8 cellular contexts compared by ENCODE assay signal in the genomic region with DNA sequence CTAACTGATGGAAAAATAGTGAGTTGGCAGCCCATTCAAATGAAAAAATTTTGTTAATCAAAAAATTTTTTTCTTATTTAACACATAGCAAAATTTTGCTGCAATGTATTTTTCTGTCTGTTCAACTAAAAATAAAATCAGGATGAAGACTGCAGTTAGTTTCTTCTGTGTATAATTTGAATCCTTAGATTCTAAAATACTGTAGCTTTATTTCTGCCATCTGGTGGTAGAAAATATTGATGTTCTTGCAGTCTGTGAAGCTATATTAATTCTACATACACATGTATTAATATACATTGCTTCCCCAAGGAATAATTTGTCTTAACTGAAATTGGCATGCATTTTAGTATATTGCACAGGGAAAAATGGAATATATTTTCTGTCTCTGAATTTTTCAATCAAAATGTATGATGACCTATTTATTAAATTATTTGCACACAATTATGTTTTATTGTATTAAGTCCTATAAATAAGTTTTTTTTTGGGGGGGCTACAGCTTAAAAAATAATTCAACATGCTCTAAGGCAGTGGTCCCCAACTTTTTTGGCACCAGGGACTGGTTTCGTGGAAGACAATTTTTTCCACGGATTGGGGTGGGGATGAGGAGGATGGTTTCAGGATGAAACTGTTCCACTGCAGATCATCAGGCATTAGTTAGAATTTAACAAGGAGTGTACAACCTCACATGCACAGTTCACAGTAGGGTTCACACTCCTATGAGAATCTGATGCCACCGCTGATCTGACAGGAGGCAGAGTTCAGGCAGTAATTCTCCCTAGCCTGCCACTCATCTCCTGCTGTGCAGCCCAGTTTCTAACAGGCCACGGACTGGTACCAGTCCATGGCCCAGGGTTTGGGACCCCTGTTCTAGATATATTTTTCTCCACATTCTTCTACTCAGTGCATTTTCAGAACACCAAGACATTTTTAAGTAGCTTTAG.
DNase-seq lines count a peak whose midpoint lies in the region; ATAC-seq and TF ChIP-seq lines count a peak whose summit lies in the region.

No MANE protein-coding gene starts in this region.

- ATAC-seq in natural killer cell (no peak), GM21390 (IDR thresholded peaks at IDR 0.05; ENCODE audit: unreplicated experiment) (no peak)

- no peak for TF ChIP-seq POLR2A in vagina (IDR thresholded peaks at IDR 0.05)

- H3K36me3 ChIP-seq in HEK293 (ENCODE audit: control insufficient read depth in 2 of 2, insufficient read depth in 1 of 2, low read length in 2 of 2): no peaks in the 10 kb centered on the region
- no peaks in the 10 kb centered on the region for H3K36me3 ChIP-seq in SK-N-MC (ENCODE audit: insufficient read depth, low read length)
- no peaks in the 10 kb centered on the region for H3K36me3 ChIP-seq in vagina

- H3K4me1 ChIP-seq in HEK293 (ENCODE audit: control insufficient read depth, insufficient read depth, low read length) (peaks cover 2% of the 10 kb centered on the region; the same call in 1 of the 2 replicates), vagina (no peaks in the 10 kb centered on the region)

- peaks cover 6% of the 10 kb centered on the region for H3K4me1 Mint-ChIP-seq in glutamatergic neuron (ENCODE audit: low read depth, unreplicated experiment)
- no peaks in the 10 kb centered on the region for H3K4me1 Mint-ChIP-seq in natural killer cell

- H3K9me3 Mint-ChIP-seq in glutamatergic neuron (ENCODE audit: unreplicated experiment) (no peaks in the 10 kb centered on the region), natural killer cell (peaks cover 4 to 5% of the 10 kb centered on the region in 2 donors)

- intact Hi-C loops in vagina (cut with DNase I) (no loop called here), natural killer cell (cut with micrococcal nuclease) (no loop called here)

- POLR2A ChIA-PET in AG04450 (lab: Yijun Ruan, JAX) (interaction anchor here (0.8 kb wide), 1 partner anchor 258 kb away, joined by 3 read pairs; the partner anchor contains the start of gene GNAI1), HEK293 (lab: Yijun Ruan, JAX) (no interaction called here)

- TF ChIP-seq CTCF in AG04450 (IDR thresholded peaks at IDR 0.05; ENCODE audit: low read depth, low read length) (peak; percentile 57), HEK293 (tag by site-specific recombination; IDR thresholded peaks at IDR 0.05) (no peak), glutamatergic neuron (IDR thresholded peaks at IDR 0.05; ENCODE audit: partially characterized antibody, unreplicated experiment) (peak; percentile 45), vagina (IDR thresholded peaks at IDR 0.05) (peak in 2 of 3 experiments; percentile 54 to 66), natural killer cell (IDR thresholded peaks at IDR 0.05) (no peak)

- no peak overlapping the region for H3K4me3 ChIP-seq in AG04450 (ENCODE audit: low read depth, low read length)
- no peak overlapping the region for H3K4me3 ChIP-seq in HEK293 (ENCODE audit: low read depth, low read length)
- H3K4me3 ChIP-seq in SK-N-MC: no peak overlapping the region
- no peak overlapping the region for H3K4me3 ChIP-seq in vagina

- H3K9me3 ChIP-seq in AG04450 (ENCODE audit: control insufficient read depth, insufficient read depth, low read length) (no peaks in the 10 kb centered on the region), HEK293 (ENCODE audit: control insufficient read depth, insufficient read depth, low read depth, low read length) (no peaks in the 10 kb centered on the region), SK-N-MC (ENCODE audit: low read depth, low read length) (no peaks in the 10 kb centered on the region), vagina (no peaks in the 10 kb centered on the region)

- H3K36me3 Mint-ChIP-seq in glutamatergic neuron (ENCODE audit: unreplicated experiment): no peaks in the 10 kb centered on the region
- H3K36me3 Mint-ChIP-seq in natural killer cell: no peaks in the 10 kb centered on the region

- no peaks in the 10 kb centered on the region for H3K27me3 ChIP-seq in AG04450 (ENCODE audit: control insufficient read depth, insufficient read depth, low read length)
- no peaks in the 10 kb centered on the region for H3K27me3 ChIP-seq in vagina

- H3K27ac Mint-ChIP-seq in glutamatergic neuron (ENCODE audit: unreplicated experiment): no peak overlapping the region
- no peak overlapping the region for H3K27ac Mint-ChIP-seq in natural killer cell

- CTCF ChIA-PET in AG04450 (lab: Charles Lee) (interaction anchor here (0.6 to 6.2 kb wide), 30 partner anchors 10 to 1262 kb away, joined by 3 to 45 read pairs (median 4); partner anchors contain the start of gene GNAI1), HEK293 (lab: Yijun Ruan, JAX) (interaction anchor here (0.6 to 2.5 kb wide), 10 partner anchors 14 to 1268 kb away, joined by 3 to 11 read pairs (median 4); partner anchors contain the start of gene GNAI1)

- H3K27ac ChIP-seq in AG04450 (ENCODE audit: low read depth, low read length): no peak overlapping the region
- H3K27ac ChIP-seq in HEK293 (ENCODE audit: extremely low read depth, low read depth, low read length): no peak overlapping the region
- H3K27ac ChIP-seq in SK-N-MC: no peak overlapping the region
- H3K27ac ChIP-seq in vagina: no peak overlapping the region

- DNase-seq in AG04450 (ENCODE audit: low read depth, low spot score) (no peak), SK-N-MC (ENCODE audit: low read depth, low spot score) (peak; percentile 47), glutamatergic neuron (no peak), vagina (ENCODE audit: extremely low spot score in 2 of 2) (no peak), natural killer cell (no peak), GM19238 (ENCODE audit: insufficient read length, low spot score) (no peak)

- H3K4me3 Mint-ChIP-seq in glutamatergic neuron (ENCODE audit: unreplicated experiment) (no peak overlapping the region), natural killer cell (no peak overlapping the region)

- H3K9ac ChIP-seq in SK-N-MC (ENCODE audit: insufficient read length): no peak overlapping the region

- H3K27me3 Mint-ChIP-seq in glutamatergic neuron (ENCODE audit: unreplicated experiment): no peaks in the 10 kb centered on the region
- H3K27me3 Mint-ChIP-seq in natural killer cell (ENCODE audit: low read depth in 2 of 2): no peaks in the 10 kb centered on the region

TF ChIP-seq in HEK293, 187 proteins besides CTCF, POLR2A, EP300 and RAD21:
- TF ChIP-seq ZNF791 (tag by site-specific recombination; IDR thresholded peaks at IDR 0.05) (no peak), ZNF654 (tag by site-specific recombination; IDR thresholded peaks at IDR 0.05; ENCODE audit: low read depth) (peak; percentile 19; the same call in 1 of the 2 replicates)

Comparison
In these comparisons a context has a peak if more than half of its experiments do, and no peak if none do; other contexts are left out.
1. CTCF ChIP-seq: peak in AG04450 (single experiment), glutamatergic neuron (single experiment) and vagina (2 of 3); none in HEK293 (single experiment) and natural killer cell (single experiment).